ENCODE assay signal across 19 cellular contexts in the genomic region with DNA sequence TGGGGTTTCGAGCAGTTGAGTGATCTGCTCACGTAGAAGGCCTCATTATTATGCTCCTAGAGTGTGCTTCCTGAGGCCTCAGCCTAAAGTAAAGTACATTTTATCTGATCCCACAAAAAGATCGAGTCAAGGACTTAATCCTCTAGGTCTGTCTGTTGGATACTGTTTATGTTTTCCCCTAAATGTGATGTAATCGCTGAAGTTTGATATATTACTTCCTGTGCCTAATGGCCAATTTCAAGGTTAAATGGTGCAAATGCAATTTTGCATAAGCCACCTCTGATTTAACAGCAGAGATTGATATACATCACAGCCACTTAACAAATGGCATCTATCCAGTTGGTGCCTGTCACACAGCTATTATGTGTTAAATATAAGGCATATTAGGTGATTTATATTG. TPM values are rescaled to one million over a fixed set of nuclear protein-coding genes. Genes with fewer than 3 reads are reported as not detected.
"Had no signal": no experiment of that assay in that cellular context is flagged by ENCODE, and none has a peak within 500 bp of the region (broad histone marks: within the 10 kb centered on the region; RNA-seq: fewer than 3 reads in every experiment).

No MANE protein-coding gene starts in this region.

- H3K36me3 ChIP-seq: colonic mucosa, neutrophil had no signal

- FAIRE-seq: endometrium had no signal

- DNase-seq: activated CD4-positive, alpha-beta T cell treated with anti-CD3 and anti-CD28 coated beads for 4 hours; activated CD8-positive, alpha-beta T cell treated with anti-CD3 and anti-CD28 coated beads for 36 hours; activated effector memory CD4-positive, alpha-beta T cell treated with anti-CD3 and anti-CD28 coated beads, Interleukin-2, amount 50 U/mL, for 16 hours; activated T-cell treated with anti-CD3 and anti-CD28 coated beads, Interleukin-2, amount 50 U/mL, for 48 hours; amniotic stem cell; body of pancreas; caudate nucleus; colonic mucosa; islet precursor cell; left ventricle myocardium superior; natural killer cell; stimulated activated CD4-positive, alpha-beta T cell treated with anti-CD3 and anti-CD28 coated beads, Interleukin-12 subunit alpha, Interleukin-12 subunit beta, amount 100 ng/mL, for 4 hours; stimulated activated CD4-positive, alpha-beta T cell treated with anti-CD3 and anti-CD28 coated beads, Interleukin-2, amount 100 ng/mL, for 24 hours had no signal

- H3K9me3 ChIP-seq: body of pancreas, colonic mucosa, neutrophil had no signal

- H3K27ac ChIP-seq: body of pancreas, colonic mucosa, neutrophil had no signal

- ATAC-seq: activated CD8-positive, alpha-beta T cell treated with anti-CD3 and anti-CD28 coated beads for 36 hours; activated naive CD4-positive, alpha-beta T cell treated with anti-CD3 and anti-CD28 coated beads, Interleukin-2, amount 50 U/mL, for 72 hours; body of pancreas; left ventricle myocardium superior; natural killer cell; stimulated activated effector memory CD8-positive, alpha-beta T cell treated with anti-CD3 and anti-CD28 coated beads, Interleukin-12 subunit alpha, Interleukin-12 subunit beta, amount 100 ng/mL, for 72 hours; WTC11 had no signal

- H3K4me1 ChIP-seq: body of pancreas, colonic mucosa had no signal

- H3K4me3 ChIP-seq: body of pancreas, colonic mucosa had no signal

- H3K27me3 ChIP-seq: body of pancreas, colonic mucosa, neutrophil had no signal

RNA-seq across cellular contexts. Expression of a gene that starts 19.4 kb away (rescaled TPM):
- total RNA-seq: activated CD8-positive, alpha-beta T cell treated with anti-CD3 and anti-CD28 coated beads for 36 hours; activated naive CD4-positive, alpha-beta T cell treated with anti-CD3 and anti-CD28 coated beads, Interleukin-2, amount 50 U/mL, for 72 hours; body of pancreas; left ventricle myocardium superior; natural killer cell had no signal
- polyA plus RNA-seq: esophagus had no signal
